ENCODE assay signal across 9 cellular contexts in genomic region chr4:19739101-19739651, GRCh38.
DNase-seq lines count a peak whose midpoint lies in the region; ATAC-seq and TF ChIP-seq lines count a peak whose summit lies in the region.
"Had no signal": no experiment of that assay in that cellular context is flagged by ENCODE, and none has a peak within 500 bp of the region (broad histone marks: within the 10 kb centered on the region; RNA-seq: fewer than 3 reads in every experiment).

No MANE protein-coding gene starts in this region.

- H3K23ac ChIP-seq in H9 (ENCODE audit: insufficient read length, low read depth, low read length): no peak overlapping the region

- no peak overlapping the region for H2BK15ac ChIP-seq in H9 (ENCODE audit: low read depth, low read length)

- no peaks in the 10 kb centered on the region for H3K79me1 ChIP-seq in H9 (ENCODE audit: insufficient read depth, low read depth, low read length, poor library complexity, severe bottlenecking)

- H2AFZ ChIP-seq in H9 (ENCODE audit: low read length): no peak overlapping the region

- H2BK120ac ChIP-seq in H9 (ENCODE audit: low read depth, low read length, poor library complexity, severe bottlenecking): no peak overlapping the region

- H3K56ac ChIP-seq in H9 (ENCODE audit: insufficient read length, low read depth, low read length): no peak overlapping the region

- no peak overlapping the region for H2BK20ac ChIP-seq in H9 (ENCODE audit: low read depth, low read length, poor library complexity, severe bottlenecking)

- H3K27ac ChIP-seq in BLaER1 treated with 17β-estradiol and CSF1 and Interleukin-3, amounts not matched to agents 10 nM and 100 nM: peak overlapping the region in 6 of 11 experiments; percentile 6 to 55 (median 34); a peak in 8 of 22 replicates
- no peak overlapping the region for H3K27ac ChIP-seq in H9 (ENCODE audit: insufficient read length, low read depth, low read length)

- POLR2A ChIA-PET in activated CD4-positive, alpha-beta memory T cell treated with anti-CD3 and anti-CD28 coated beads, Interleukin-2, amount 10 ng/mL, durations not matched to agents 7 days and 5 days (lab: Charles Lee): no interaction called here

- TF ChIP-seq POLR2A in NB4 (IDR thresholded peaks at IDR 0.05; ENCODE audit: extremely low read depth, insufficient read length): no peak

- no peaks in the 10 kb centered on the region; a peak in 1 of 22 replicates for H3K36me3 ChIP-seq in BLaER1 treated with 17β-estradiol and CSF1 and Interleukin-3, amounts not matched to agents 10 nM and 100 nM

- no CpG with 5 or more reads among the region's 7 CpGs for WGBS in H9 (ENCODE audit: extremely low coverage, insufficient read length, low lambda C conversion rate)

- no peak overlapping the region for H3K4me3 ChIP-seq in BLaER1 treated with 17β-estradiol and CSF1 and Interleukin-3, amounts not matched to agents 10 nM and 100 nM
- no peak overlapping the region for H3K4me3 ChIP-seq in NB4 (ENCODE audit: low read depth, low read length)

- no peaks in the 10 kb centered on the region for H3K36me3 Mint-ChIP-seq in H9 (ENCODE audit: insufficient read depth in 1 of 3, low read depth in 3 of 3)
- H3K36me3 Mint-ChIP-seq in activated CD4-positive, alpha-beta memory T cell treated with anti-CD3 and anti-CD28 coated beads, Interleukin-2, amount 10 ng/mL, durations not matched to agents 7 days and 5 days (ENCODE audit: low read depth): no peaks in the 10 kb centered on the region
- H3K36me3 Mint-ChIP-seq: activated naive CD8-positive, alpha-beta T cell treated with anti-CD3 and anti-CD28 coated beads, Interleukin-2, amount 10 ng/mL, durations not matched to agents 7 days and 5 days had no signal

- no peak overlapping the region for H4K91ac ChIP-seq in H9 (ENCODE audit: insufficient read length, low read depth, low read length)

- H3K4ac ChIP-seq in H9 (ENCODE audit: low read depth, low read length): no peak overlapping the region

- peak overlapping the region in 2 of 11 experiments; percentile 7 to 31; a peak in 2 of 22 replicates for H3K9ac ChIP-seq in BLaER1 treated with 17β-estradiol and CSF1 and Interleukin-3, amounts not matched to agents 10 nM and 100 nM
- H3K9ac ChIP-seq in H9 (ENCODE audit: extremely low read depth, insufficient read length, low read length): no peak overlapping the region

- no peaks in the 10 kb centered on the region for H3K27me3 Mint-ChIP-seq in H9 (ENCODE audit: low read depth)
- H3K27me3 Mint-ChIP-seq in activated CD4-positive, alpha-beta memory T cell treated with anti-CD3 and anti-CD28 coated beads, Interleukin-2, amount 10 ng/mL, durations not matched to agents 7 days and 5 days: no peaks in the 10 kb centered on the region
- H3K27me3 Mint-ChIP-seq: activated naive CD8-positive, alpha-beta T cell treated with anti-CD3 and anti-CD28 coated beads, Interleukin-2, amount 10 ng/mL, durations not matched to agents 7 days and 5 days had no signal

- H3K9me3 Mint-ChIP-seq in H9: no peaks in the 10 kb centered on the region
- peaks cover 12% of the 10 kb centered on the region for H3K9me3 Mint-ChIP-seq in activated CD4-positive, alpha-beta memory T cell treated with anti-CD3 and anti-CD28 coated beads, Interleukin-2, amount 10 ng/mL, durations not matched to agents 7 days and 5 days

- no peak overlapping the region for H2AK5ac ChIP-seq in H9 (ENCODE audit: insufficient read length, low read length)

- H3K4me2 ChIP-seq in BLaER1 treated with 17β-estradiol and CSF1 and Interleukin-3, amounts not matched to agents 10 nM and 100 nM: peak overlapping the region; percentile 32 to 63 (median 60)
- no peak overlapping the region for H3K4me2 ChIP-seq in H9 (ENCODE audit: insufficient read depth, insufficient read length, low read length)

- H2BK12ac ChIP-seq in H9 (ENCODE audit: insufficient read length, low read depth, low read length): no peak overlapping the region

- H3K27me3 ChIP-seq in BLaER1 treated with 17β-estradiol and CSF1 and Interleukin-3, amounts not matched to agents 10 nM and 100 nM: peaks cover 0 to 99% (median 0%) of the 10 kb centered on the region in 11 experiments; a peak in 6 of 22 replicates
- H3K27me3 ChIP-seq in H9 (ENCODE audit: insufficient read depth, low read length): no peaks in the 10 kb centered on the region

- H3K79me2 ChIP-seq in H9 (ENCODE audit: insufficient read depth, low read length): no peaks in the 10 kb centered on the region

- H3K4me3 Mint-ChIP-seq in H9: no peak overlapping the region
- H3K4me3 Mint-ChIP-seq in activated CD4-positive, alpha-beta memory T cell treated with anti-CD3 and anti-CD28 coated beads, Interleukin-2, amount 10 ng/mL, durations not matched to agents 7 days and 5 days: no peak overlapping the region
- H3K4me3 Mint-ChIP-seq: activated naive CD8-positive, alpha-beta T cell treated with anti-CD3 and anti-CD28 coated beads, Interleukin-2, amount 10 ng/mL, durations not matched to agents 7 days and 5 days had no signal

- H3K27ac Mint-ChIP-seq in H9: no peak overlapping the region
- no peak overlapping the region for H3K27ac Mint-ChIP-seq in activated CD4-positive, alpha-beta memory T cell treated with anti-CD3 and anti-CD28 coated beads, Interleukin-2, amount 10 ng/mL, durations not matched to agents 7 days and 5 days
- H3K27ac Mint-ChIP-seq: activated naive CD8-positive, alpha-beta T cell treated with anti-CD3 and anti-CD28 coated beads, Interleukin-2, amount 10 ng/mL, durations not matched to agents 7 days and 5 days had no signal

- H3K4me1 ChIP-seq in BLaER1 treated with 17β-estradiol and CSF1 and Interleukin-3, amounts not matched to agents 10 nM and 100 nM: peaks cover 13 to 49% (median 33%) of the 10 kb centered on the region in 10 experiments
- H3K4me1 ChIP-seq in H9 (ENCODE audit: insufficient read depth, low read length): no peaks in the 10 kb centered on the region

- H3K18ac ChIP-seq in H9 (ENCODE audit: insufficient read length, low read depth, low read length): no peak overlapping the region

- DNase-seq in NB4 (ENCODE audit: low read depth) (peak; percentile 6), brain pericyte (ENCODE audit: low read depth, low spot score) (peak; percentile 72), myocyte (ENCODE audit: low read depth) (peak; percentile 56), H9 (no peak)
- no peak for DNase-seq in activated CD4-positive, alpha-beta memory T cell treated with anti-CD3 and anti-CD28 coated beads, Interleukin-2, amount 10 ng/mL, durations not matched to agents 7 days and 5 days
- DNase-seq: activated naive CD8-positive, alpha-beta T cell treated with anti-CD3 and anti-CD28 coated beads, Interleukin-2, amount 10 ng/mL, durations not matched to agents 7 days and 5 days had no signal

- H3K9me3 ChIP-seq in BLaER1 treated with 17β-estradiol and CSF1 and Interleukin-3, amounts not matched to agents 10 nM and 100 nM (replicated peaks in 1 of 11): peaks cover 13 to 30% (median 22%) of the 10 kb centered on the region in 11 experiments
- H3K9me3 ChIP-seq in H9 (ENCODE audit: control insufficient read depth, low read depth, low read length): no peaks in the 10 kb centered on the region

- H3K23me2 ChIP-seq in H9 (ENCODE audit: insufficient read length, low read depth, low read length, poor library complexity, severe bottlenecking): no peaks in the 10 kb centered on the region

- H3K4me1 Mint-ChIP-seq in H9: no peaks in the 10 kb centered on the region
- H3K4me1 Mint-ChIP-seq in activated CD4-positive, alpha-beta memory T cell treated with anti-CD3 and anti-CD28 coated beads, Interleukin-2, amount 10 ng/mL, durations not matched to agents 7 days and 5 days: no peaks in the 10 kb centered on the region
- H3K4me1 Mint-ChIP-seq: activated naive CD8-positive, alpha-beta T cell treated with anti-CD3 and anti-CD28 coated beads, Interleukin-2, amount 10 ng/mL, durations not matched to agents 7 days and 5 days had no signal

- ATAC-seq in HG03432 (IDR thresholded peaks at IDR 0.05; ENCODE audit: unreplicated experiment): no peak
- ATAC-seq in HG02588 (IDR thresholded peaks at IDR 0.05; ENCODE audit: unreplicated experiment): no peak

- H3T11ph ChIP-seq in H9 (ENCODE audit: low read length): no peak overlapping the region

- H3K14ac ChIP-seq in H9 (ENCODE audit: insufficient read depth, low read length): no peak overlapping the region

- H4K20me1 ChIP-seq in BLaER1 treated with 17β-estradiol and CSF1 and Interleukin-3, amounts not matched to agents 10 nM and 100 nM: no peaks in the 10 kb centered on the region; a peak in 1 of 22 replicates
- no peaks in the 10 kb centered on the region for H4K20me1 ChIP-seq in H9 (ENCODE audit: control insufficient read depth, insufficient read depth, insufficient read length)

- H4K5ac ChIP-seq in H9 (ENCODE audit: insufficient read length, low read depth, low read length): no peak overlapping the region

- H4K8ac ChIP-seq in H9 (replicated peaks; ENCODE audit: insufficient read length, low read depth, low read length): no peak overlapping the region

- H2BK5ac ChIP-seq in H9 (ENCODE audit: insufficient read length, low read length): no peak overlapping the region

- CTCF ChIA-PET in activated CD4-positive, alpha-beta memory T cell treated with anti-CD3 and anti-CD28 coated beads, Interleukin-2, amount 10 ng/mL, durations not matched to agents 7 days and 5 days (lab: Charles Lee): no interaction called here

- TF ChIP-seq CTCF in NB4 (IDR thresholded peaks at IDR 0.05; ENCODE audit: low read depth, low read length) (no peak), H9 (conservative IDR thresholded peaks at IDR 0.05) (no peak)

Comparison
In these comparisons a context has a peak if more than half of its experiments do, and no peak if none do; other contexts are left out.
1. DNase-seq: peak in NB4 (single experiment), brain pericyte (single experiment) and myocyte (single experiment); none in H9 (single experiment) and activated CD4-positive, alpha-beta memory T cell treated with anti-CD3 and anti-CD28 coated beads, Interleukin-2, amount 10 ng/mL, durations not matched to agents 7 days and 5 days (single experiment).